Comparison of ENCODE assay signal across 14 cellular contexts in the genomic region with DNA sequence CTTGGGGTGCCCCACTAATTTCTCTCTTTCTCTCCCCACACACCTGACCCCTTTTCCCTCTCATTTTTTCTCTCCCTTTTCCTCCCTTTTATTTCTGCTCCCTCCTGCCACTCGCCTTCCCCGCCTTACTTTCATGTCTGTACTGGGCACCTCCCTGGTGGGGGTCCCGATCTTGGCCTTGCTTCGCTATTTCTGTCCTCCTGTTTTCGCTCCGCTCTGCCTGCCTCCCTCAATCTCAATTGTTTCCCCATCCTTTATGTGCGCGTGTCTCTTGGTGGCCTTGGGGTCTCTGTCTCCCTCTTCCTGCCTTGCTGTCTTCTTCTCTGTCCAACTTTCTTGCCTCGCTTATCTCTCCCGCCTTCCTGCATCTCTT. TPM values are rescaled to one million over a fixed set of nuclear protein-coding genes. Genes with fewer than 3 reads are reported as not detected.
A peak's percentile ranks its signal among the peaks of the same experiment; 100 is the strongest.
DNase-seq lines count a peak whose midpoint lies in the region; ATAC-seq and TF ChIP-seq lines count a peak whose summit lies in the region.
"Had no signal": no experiment of that assay in that cellular context is flagged by ENCODE, and none has a peak within 500 bp of the region (broad histone marks: within the 10 kb centered on the region; RNA-seq: fewer than 3 reads in every experiment).

No MANE protein-coding gene starts in this region.

- intact Hi-C loops in activated CD8-positive, alpha-beta T cell treated with anti-CD3 and anti-CD28 coated beads for 36 hours (cut with micrococcal nuclease) = no loop called here

- H3K4me3 Mint-ChIP-seq in stimulated activated naive CD8-positive, alpha-beta T cell treated with anti-CD3 and anti-CD28 coated beads, Interleukin-15, Interleukin-2, amounts not matched to agents 100 ng/mL and 50 ng/mL, for 24 hours = peak overlapping the region; percentile 84
- H3K4me3 Mint-ChIP-seq in activated CD8-positive, alpha-beta T cell treated with anti-CD3 and anti-CD28 coated beads for 36 hours = peak overlapping the region; percentile 82
- peak overlapping the region; percentile 86 for H3K4me3 Mint-ChIP-seq in type B pancreatic cell

- DNase-seq in stimulated activated naive CD8-positive, alpha-beta T cell treated with anti-CD3 and anti-CD28 coated beads, Interleukin-15, Interleukin-2, amounts not matched to agents 100 U/mL and 50 U/mL, for 24 hours = no peak
- DNase-seq in activated CD8-positive, alpha-beta T cell treated with anti-CD3 and anti-CD28 coated beads for 36 hours = no peak
- DNase-seq in foreskin fibroblast (no peak), type B pancreatic cell (ENCODE audit: extremely low spot score, unreplicated experiment) (no peak), NCI-H2081 (lab: John Stamatoyannopoulos, UW) (no peak), GM10266 (ENCODE audit: extremely low spot score) (no peak), NAMALWA (ENCODE audit: low spot score) (no peak)
- DNase-seq: activated CD4-positive, alpha-beta T cell treated with anti-CD3 and anti-CD28 coated beads, Interleukin-2, amount 50 U/mL, for 4 hours; hypothalamus; NCI-H1436 treated with DMSO at 0.1 percent for 48 hours; stimulated activated CD4-positive, alpha-beta T cell treated with anti-CD3 and anti-CD28 coated beads, Interleukin-4, amount 100 ng/mL, for 24 hours; tibial artery had no signal

- no peaks in the 10 kb centered on the region for H3K36me3 Mint-ChIP-seq in stimulated activated naive CD8-positive, alpha-beta T cell treated with anti-CD3 and anti-CD28 coated beads, Interleukin-15, Interleukin-2, amounts not matched to agents 100 ng/mL and 50 ng/mL, for 24 hours (ENCODE audit: low read depth)
- no peaks in the 10 kb centered on the region for H3K36me3 Mint-ChIP-seq in activated CD8-positive, alpha-beta T cell treated with anti-CD3 and anti-CD28 coated beads for 36 hours (ENCODE audit: low read depth)
- peaks cover 4% of the 10 kb centered on the region for H3K36me3 Mint-ChIP-seq in type B pancreatic cell

- CTCF ChIA-PET in activated CD8-positive, alpha-beta T cell treated with anti-CD3 and anti-CD28 coated beads for 36 hours (lab: Charles Lee) = no interaction called here

- H3K4me1 Mint-ChIP-seq in stimulated activated naive CD8-positive, alpha-beta T cell treated with anti-CD3 and anti-CD28 coated beads, Interleukin-15, Interleukin-2, amounts not matched to agents 100 ng/mL and 50 ng/mL, for 24 hours (ENCODE audit: low read depth) = peaks cover 29% of the 10 kb centered on the region
- peaks cover 44% of the 10 kb centered on the region for H3K4me1 Mint-ChIP-seq in activated CD8-positive, alpha-beta T cell treated with anti-CD3 and anti-CD28 coated beads for 36 hours (ENCODE audit: low read depth)
- peaks cover 23% of the 10 kb centered on the region for H3K4me1 Mint-ChIP-seq in type B pancreatic cell (ENCODE audit: unreplicated experiment)

- H3K27me3 Mint-ChIP-seq in stimulated activated naive CD8-positive, alpha-beta T cell treated with anti-CD3 and anti-CD28 coated beads, Interleukin-15, Interleukin-2, amounts not matched to agents 100 ng/mL and 50 ng/mL, for 24 hours = peaks cover 38% of the 10 kb centered on the region
- H3K27me3 Mint-ChIP-seq in activated CD8-positive, alpha-beta T cell treated with anti-CD3 and anti-CD28 coated beads for 36 hours = peaks cover 41% of the 10 kb centered on the region
- H3K27me3 Mint-ChIP-seq in type B pancreatic cell = peaks cover 55% of the 10 kb centered on the region

- no peak for ATAC-seq in stimulated activated naive CD8-positive, alpha-beta T cell treated with anti-CD3 and anti-CD28 coated beads, Interleukin-15, Interleukin-2, amounts not matched to agents 100 U/mL and 50 U/mL, for 24 hours
- ATAC-seq in activated CD8-positive, alpha-beta T cell treated with anti-CD3 and anti-CD28 coated beads for 36 hours = no peak

- POLR2A ChIA-PET in activated CD8-positive, alpha-beta T cell treated with anti-CD3 and anti-CD28 coated beads for 36 hours (lab: Charles Lee) = no interaction called here

- no peak for TF ChIP-seq CTCF in activated CD8-positive, alpha-beta T cell treated with anti-CD3 and anti-CD28 coated beads for 36 hours (IDR thresholded peaks at IDR 0.05)
- TF ChIP-seq CTCF in foreskin fibroblast (IDR thresholded peaks at IDR 0.05; ENCODE audit: low read depth, low read length) = no peak
- no peak for TF ChIP-seq CTCF in type B pancreatic cell (conservative IDR thresholded peaks at IDR 0.05)
- TF ChIP-seq CTCF in GM10266 (IDR thresholded peaks at IDR 0.05; ENCODE audit: control insufficient read depth, insufficient read depth, low read depth, missing control alignments) = no peak

- peaks cover 3% of the 10 kb centered on the region for H3K9me3 Mint-ChIP-seq in stimulated activated naive CD8-positive, alpha-beta T cell treated with anti-CD3 and anti-CD28 coated beads, Interleukin-15, Interleukin-2, amounts not matched to agents 100 ng/mL and 50 ng/mL, for 24 hours
- H3K9me3 Mint-ChIP-seq in activated CD8-positive, alpha-beta T cell treated with anti-CD3 and anti-CD28 coated beads for 36 hours = peaks cover 6% of the 10 kb centered on the region
- no peaks in the 10 kb centered on the region for H3K9me3 Mint-ChIP-seq in type B pancreatic cell

- no peak overlapping the region for H3K27ac Mint-ChIP-seq in stimulated activated naive CD8-positive, alpha-beta T cell treated with anti-CD3 and anti-CD28 coated beads, Interleukin-15, Interleukin-2, amounts not matched to agents 100 ng/mL and 50 ng/mL, for 24 hours
- no peak overlapping the region for H3K27ac Mint-ChIP-seq in activated CD8-positive, alpha-beta T cell treated with anti-CD3 and anti-CD28 coated beads for 36 hours
- H3K27ac Mint-ChIP-seq in type B pancreatic cell = peak overlapping the region; percentile 78

- peak overlapping the region; percentile 49 to 53 for H3K4me3 ChIP-seq in foreskin fibroblast (ENCODE audit: low read depth in 1 of 2, low read length in 2 of 2)

RNA-seq across cellular contexts. Expression of a gene that starts 3.8 kb away (rescaled TPM):
- under 1 TPM; 0.13 to 0.18 TPM for total RNA-seq in activated CD8-positive, alpha-beta T cell treated with anti-CD3 and anti-CD28 coated beads for 36 hours
- 0.45 and 0.58 TPM in 2 replicates for total RNA-seq in type B pancreatic cell (ENCODE audit: low replicate concordance)

RNA-seq across cellular contexts. Expression of a gene that starts 5.9 kb away (rescaled TPM):
- total RNA-seq in activated CD8-positive, alpha-beta T cell treated with anti-CD3 and anti-CD28 coated beads for 36 hours = 10 to 100 TPM; 66.3 to 66.7 TPM
- 227 and 245 TPM in 2 replicates for total RNA-seq in type B pancreatic cell (ENCODE audit: low replicate concordance)

RNA-seq across cellular contexts. Expression of a gene that starts 33.1 kb away (rescaled TPM):
- total RNA-seq in activated CD8-positive, alpha-beta T cell treated with anti-CD3 and anti-CD28 coated beads for 36 hours = under 1 TPM in 1 of 2 experiments, not detected in 1; 0.38 TPM
- total RNA-seq in type B pancreatic cell (ENCODE audit: low replicate concordance) = not detected in 2 replicates
- total RNA-seq: RPMI7951 had no signal

RNA-seq across cellular contexts. Expression of a gene that starts 33.5 kb away (rescaled TPM):
- 10 to 100 TPM; 19.4 to 21.7 TPM for total RNA-seq in activated CD8-positive, alpha-beta T cell treated with anti-CD3 and anti-CD28 coated beads for 36 hours
- 8.6 and 12.8 TPM in 2 replicates for total RNA-seq in type B pancreatic cell (ENCODE audit: low replicate concordance)

RNA-seq across cellular contexts. Expression of a gene that starts 48.5 kb away (rescaled TPM):
- 10 to 100 TPM; 49.4 to 50.1 TPM for total RNA-seq in activated CD8-positive, alpha-beta T cell treated with anti-CD3 and anti-CD28 coated beads for 36 hours
- 37.2 and 44.0 TPM in 2 replicates for total RNA-seq in type B pancreatic cell (ENCODE audit: low replicate concordance)
